In the genomic region with DNA sequence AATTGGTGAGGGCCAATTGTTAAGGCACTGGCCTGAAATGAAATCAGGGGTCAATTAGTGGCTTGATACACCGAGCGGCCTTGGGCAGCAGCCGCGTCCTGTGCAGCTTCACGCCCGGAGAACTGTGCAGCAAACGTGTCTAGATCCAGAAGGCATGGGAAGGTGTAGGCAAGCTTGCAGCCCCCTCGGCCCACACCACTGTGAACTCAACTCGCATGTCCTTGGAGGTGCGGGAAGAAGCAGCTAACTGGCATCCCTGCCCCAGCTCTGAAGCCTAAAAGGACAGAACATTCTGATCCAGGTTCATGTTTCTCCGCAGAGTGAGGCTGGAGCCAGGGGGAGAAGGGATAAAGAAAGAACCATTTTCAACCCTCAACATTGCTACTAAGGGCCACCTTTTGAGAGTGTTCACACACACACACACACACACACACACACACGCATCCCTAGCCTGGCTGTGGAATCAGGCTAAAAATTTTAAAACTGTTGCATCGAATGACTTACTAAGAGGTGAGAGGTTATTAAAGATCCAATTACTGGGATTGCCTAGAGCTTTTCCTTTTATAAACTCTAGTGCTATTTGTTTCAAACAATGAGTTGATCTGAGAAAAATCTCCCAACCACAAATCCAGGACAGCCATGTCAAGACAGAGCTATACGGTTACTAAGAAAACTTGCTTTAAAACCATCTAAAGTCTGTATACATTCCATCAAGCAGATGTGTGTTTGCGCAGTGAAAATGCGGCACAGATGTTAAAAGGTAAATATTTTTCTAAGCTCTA, we compare ENCODE assay signal across 21 cellular contexts.
"Had no signal": no experiment of that assay in that cellular context is flagged by ENCODE, and none has a peak within 500 bp of the region (broad histone marks: within the 10 kb centered on the region; RNA-seq: fewer than 3 reads in every experiment).

No MANE protein-coding gene starts in this region.

- H3K27ac Mint-ChIP-seq: activated T-cell treated with anti-CD3 and anti-CD28 coated beads, Interleukin-2, amount 50 U/mL, for 72 hours; memory B cell; naive thymus-derived CD8-positive, alpha-beta T cell had no signal

- H3K36me3 ChIP-seq: ascending aorta, cardiac muscle cell, gastrocnemius medialis, tibial nerve had no signal

- H3K27me3 ChIP-seq: ascending aorta, cardiac muscle cell, dorsolateral prefrontal cortex, gastrocnemius medialis, heart left ventricle, neutrophil, tibial nerve had no signal

- H3K9me3 ChIP-seq: ascending aorta, gastrocnemius medialis, heart left ventricle, neutrophil, tibial nerve had no signal

- DNase-seq: activated CD4-positive, CD25-positive, alpha-beta regulatory T cell treated with anti-CD3 and anti-CD28 coated beads, Interleukin-2, amount 50 U/mL, for 72 hours; activated CD8-positive, alpha-beta memory T cell treated with anti-CD3 and anti-CD28 coated beads for 24 hours; activated CD8-positive, alpha-beta memory T cell treated with anti-CD3 and anti-CD28 coated beads, Interleukin-2, amount 50 U/mL, for 48 hours; activated effector memory CD4-positive, alpha-beta T cell treated with anti-CD3 and anti-CD28 coated beads, Interleukin-2, amount 50 U/mL, for 16 hours; activated naive CD4-positive, alpha-beta T cell treated with anti-CD3 and anti-CD28 coated beads, Interleukin-2, amount 50 U/mL, for 16 hours; activated T-cell treated with anti-CD3 and anti-CD28 coated beads, Interleukin-2, amount 50 U/mL, for 72 hours; dorsolateral prefrontal cortex; gastrocnemius medialis; heart left ventricle; naive thymus-derived CD8-positive, alpha-beta T cell; retina; stimulated activated naive CD8-positive, alpha-beta T cell treated with anti-CD3 and anti-CD28 coated beads, Interleukin-15, Interleukin-2, amounts not matched to agents 100 U/mL and 50 U/mL, for 24 hours; substantia nigra; T-helper 2 cell had no signal

- H3K4me1 ChIP-seq: ascending aorta, gastrocnemius medialis, heart left ventricle, tibial nerve had no signal

- H3K27ac ChIP-seq: ascending aorta, cardiac muscle cell, dorsolateral prefrontal cortex, gastrocnemius medialis, heart left ventricle, neutrophil, tibial nerve, VCaP had no signal

- H3K4me3 ChIP-seq: ascending aorta, cardiac muscle cell, dorsolateral prefrontal cortex, gastrocnemius medialis, heart left ventricle, tibial nerve had no signal

- H3K27me3 Mint-ChIP-seq: memory B cell; naive thymus-derived CD8-positive, alpha-beta T cell had no signal

- H3K4me1 Mint-ChIP-seq: naive thymus-derived CD8-positive, alpha-beta T cell had no signal

- FAIRE-seq: urothelium cell line had no signal

- H3K36me3 Mint-ChIP-seq: naive thymus-derived CD8-positive, alpha-beta T cell had no signal

- H3K4me3 Mint-ChIP-seq: activated T-cell treated with anti-CD3 and anti-CD28 coated beads, Interleukin-2, amount 50 U/mL, for 72 hours; memory B cell; naive thymus-derived CD8-positive, alpha-beta T cell had no signal

- H3K9me3 Mint-ChIP-seq: activated T-cell treated with anti-CD3 and anti-CD28 coated beads, Interleukin-2, amount 50 U/mL, for 72 hours; memory B cell; naive thymus-derived CD8-positive, alpha-beta T cell had no signal

- ATAC-seq: activated T-cell treated with anti-CD3 and anti-CD28 coated beads, Interleukin-2, amount 50 U/mL, for 72 hours; heart left ventricle; naive thymus-derived CD8-positive, alpha-beta T cell; stimulated activated naive CD8-positive, alpha-beta T cell treated with anti-CD3 and anti-CD28 coated beads, Interleukin-15, Interleukin-2, amounts not matched to agents 100 U/mL and 50 U/mL, for 24 hours had no signal
